ENCODE assay signal across 8 cellular contexts in genomic region chr2:237967463-237967871, GRCh38. TPM values are rescaled to one million over a fixed set of nuclear protein-coding genes. Genes with fewer than 3 reads are reported as not detected.
DNase-seq lines count a peak whose midpoint lies in the region; ATAC-seq, FAIRE-seq and TF ChIP-seq lines count a peak whose summit lies in the region.

No MANE protein-coding gene starts in this region.

- CTCF ChIA-PET in PC-3 (lab: Charles Lee) = no interaction called here

- no TSS peak for BruUV-seq in PC-3 (replicated peaks; lab: Mats Ljungman, UMichigan)

- peak overlapping the region; percentile 77 for H3K4me3 Mint-ChIP-seq in chondrocyte (ENCODE audit: unreplicated experiment)

- no peak overlapping the region for H2AFZ ChIP-seq in PC-3 (ENCODE audit: low read length)

- H3K9me3 Mint-ChIP-seq in chondrocyte (ENCODE audit: low read depth) = peaks cover 6% of the 10 kb centered on the region

- POLR2A ChIA-PET in PC-3 (lab: Charles Lee; ENCODE audit: unreplicated experiment) = no interaction called here

- no peak for TF ChIP-seq RAD21 in liver (IDR thresholded peaks at IDR 0.05)

- TF ChIP-seq POLR2A in GM12891 (IDR thresholded peaks at IDR 0.05; ENCODE audit: low read depth, low read length) = no peak

- DNase-seq in NCI-H1417 (lab: John Stamatoyannopoulos, UW) = peak in 2 of 3 experiments; percentile 31 to 65
- no peak for DNase-seq in NCI-H1417 treated with DMSO at 0.1 percent for 48 hours (lab: John Stamatoyannopoulos, UW)
- DNase-seq in PC-3 = peak; percentile 11
- peak; percentile 95 for DNase-seq in chondrocyte (ENCODE audit: low spot score)
- DNase-seq in GM12891 (ENCODE audit: insufficient read length, low spot score) = no peak

- H3K4me2 ChIP-seq in PC-3 (ENCODE audit: low read length) = peak overlapping the region; percentile 92

- no peaks in the 10 kb centered on the region for H3K9me2 ChIP-seq in PC-3 (replicated peaks; ENCODE audit: low read length)

- TF ChIP-seq CTCF in PC-3 (conservative IDR thresholded peaks at IDR 0.05; ENCODE audit: low read depth, low read length) = no peak
- no peak for TF ChIP-seq CTCF in chondrocyte (IDR thresholded peaks at IDR 0.05)
- TF ChIP-seq CTCF in liver (IDR thresholded peaks at IDR 0.05; ENCODE audit: low read depth, low read length, missing input control) = no peak

- H3K4me1 ChIP-seq in PC-3 (ENCODE audit: insufficient read depth, low read length) = peaks cover 40% of the 10 kb centered on the region
- H3K4me1 ChIP-seq in liver (ENCODE audit: control insufficient read depth in 4 of 4, insufficient read depth in 4 of 4, low read length in 3 of 4) = peaks cover 5 to 29% (median 18%) of the 10 kb centered on the region in 4 donors

- peaks cover 32% of the 10 kb centered on the region for H4K20me1 ChIP-seq in PC-3 (ENCODE audit: low read length)

- H3K9ac ChIP-seq in PC-3 (ENCODE audit: low read length) (peak overlapping the region; percentile 88), liver (ENCODE audit: low read depth in 1 of 2, low read length in 2 of 2) (peak overlapping the region in 1 of 2 donors; percentile 85)

- H3K27me3 ChIP-seq in PC-3 (ENCODE audit: low read length) (no peaks in the 10 kb centered on the region), liver (ENCODE audit: control insufficient read depth in 4 of 4, insufficient read depth in 4 of 4, low read length in 3 of 4) (no peaks in the 10 kb centered on the region)

- H3F3A ChIP-seq in PC-3 (ENCODE audit: low read length, unreplicated experiment) = no peaks in the 10 kb centered on the region

- H3K27me3 Mint-ChIP-seq in chondrocyte (ENCODE audit: low read depth) = no peaks in the 10 kb centered on the region

- peak overlapping the region; percentile 84 for H3K27ac Mint-ChIP-seq in chondrocyte (ENCODE audit: unreplicated experiment)

- no peak overlapping the region for H3K27ac ChIP-seq in PC-3 (ENCODE audit: low read length)
- H3K27ac ChIP-seq in liver (ENCODE audit: low read depth in 1 of 2, low read length in 2 of 2) = peak overlapping the region; percentile 16 to 35
- H3K27ac ChIP-seq in temporal lobe (ENCODE audit: low read depth, low read length) = peak overlapping the region; percentile 58

- WGBS in liver = under 1% methylated on average over 30 of the region's 30 CpGs

- peaks cover 10% of the 10 kb centered on the region; the same call in 1 of the 2 replicates for H3K36me3 ChIP-seq in PC-3 (ENCODE audit: low read depth, low read length)
- no peaks in the 10 kb centered on the region for H3K36me3 ChIP-seq in liver (ENCODE audit: control insufficient read depth in 4 of 4, insufficient read depth in 3 of 4, low read depth in 1 of 4, low read length in 3 of 4)

- intact Hi-C loops in PC-3 (cut with micrococcal nuclease) = loop anchor here (2.0 kb wide), 1 partner anchor 107 kb away; no protein-coding TSS in a partner anchor

- H3K4me1 Mint-ChIP-seq in chondrocyte (ENCODE audit: low read depth) = peaks cover 43% of the 10 kb centered on the region

- FAIRE-seq in GM12891 (lab: Jason Lieb, UNC) = no peak

- no peaks in the 10 kb centered on the region for H3K36me3 Mint-ChIP-seq in chondrocyte (ENCODE audit: low read depth)

- peak; percentile 1; the same call in 1 of the 2 replicates for ATAC-seq in PC-3
- ATAC-seq in GM18517 (IDR thresholded peaks at IDR 0.05; ENCODE audit: unreplicated experiment) = no peak

- H3K9me3 ChIP-seq in PC-3 (ENCODE audit: low read length) = peaks cover 6% of the 10 kb centered on the region
- peaks cover under 1 to 6% (median 2%) of the 10 kb centered on the region in 4 donors for H3K9me3 ChIP-seq in liver (ENCODE audit: control insufficient read depth in 4 of 4, low read length in 3 of 4)

- peak overlapping the region; percentile 88 for H3K4me3 ChIP-seq in PC-3 (ENCODE audit: low read length)
- H3K4me3 ChIP-seq in liver (ENCODE audit: low read depth in 1 of 3, low read length in 3 of 3) = peak overlapping the region; percentile 82 to 96 (median 87)

- peaks cover 51% of the 10 kb centered on the region for H3K79me2 ChIP-seq in PC-3 (ENCODE audit: low read length)

TF ChIP-seq in liver, 16 proteins besides CTCF, POLR2A, EP300 and RAD21:
- TF ChIP-seq FOXA1 (IDR thresholded peaks at IDR 0.05) (no peak), HNF4G (IDR thresholded peaks at IDR 0.05) (no peak), SP1 (IDR thresholded peaks at IDR 0.05) (no peak)
- TF ChIP-seq, protein P1, sequence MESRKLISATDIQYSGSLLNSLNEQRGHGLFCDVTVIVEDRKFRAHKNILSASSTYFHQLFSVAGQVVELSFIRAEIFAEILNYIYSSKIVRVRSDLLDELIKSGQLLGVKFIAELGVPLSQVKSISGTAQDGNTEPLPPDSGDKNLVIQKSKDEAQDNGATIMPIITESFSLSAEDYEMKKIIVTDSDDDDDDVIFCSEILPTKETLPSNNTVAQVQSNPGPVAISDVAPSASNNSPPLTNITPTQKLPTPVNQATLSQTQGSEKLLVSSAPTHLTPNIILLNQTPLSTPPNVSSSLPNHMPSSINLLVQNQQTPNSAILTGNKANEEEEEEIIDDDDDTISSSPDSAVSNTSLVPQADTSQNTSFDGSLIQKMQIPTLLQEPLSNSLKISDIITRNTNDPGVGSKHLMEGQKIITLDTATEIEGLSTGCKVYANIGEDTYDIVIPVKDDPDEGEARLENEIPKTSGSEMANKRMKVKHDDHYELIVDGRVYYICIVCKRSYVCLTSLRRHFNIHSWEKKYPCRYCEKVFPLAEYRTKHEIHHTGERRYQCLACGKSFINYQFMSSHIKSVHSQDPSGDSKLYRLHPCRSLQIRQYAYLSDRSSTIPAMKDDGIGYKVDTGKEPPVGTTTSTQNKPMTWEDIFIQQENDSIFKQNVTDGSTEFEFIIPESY (IDR thresholded peaks at IDR 0.05) = no peak
TF ChIP-seq in liver: peak in this region for 0.

TF ChIP-seq in GM12891, 5 proteins besides CTCF, POLR2A, EP300 and RAD21:
- TF ChIP-seq POLR2AphosphoS5 (IDR thresholded peaks at IDR 0.05; ENCODE audit: low read depth, low read length) (no peak), TAF1 (IDR thresholded peaks at IDR 0.05; ENCODE audit: low read depth, low read length) (no peak), POU2F2 (IDR thresholded peaks at IDR 0.05; ENCODE audit: low read depth, low read length) (no peak), PAX5 (IDR thresholded peaks at IDR 0.05; ENCODE audit: insufficient read depth, low read length, severe bottlenecking) (no peak), SPI1 (IDR thresholded peaks at IDR 0.05; ENCODE audit: low read depth, low read length) (no peak)

RNA-seq across cellular contexts. Expression of gene UBE2F, which starts 0.7 kb away (rescaled TPM):
- total RNA-seq in PC-3 (2014; rRNA removed) (37.5 and 57.8 TPM in 2 replicates), chondrocyte (59.1 to 62.6 TPM (median 61.8 TPM) in 3 replicates), liver (10 to 100 TPM; 30.5 to 31.6 TPM), temporal lobe (23.6 TPM)
- polyA plus RNA-seq in liver = 10 to 100 TPM; 32.6 to 55.3 TPM
- 18.1 TPM for polyA plus RNA-seq in GM12891 (2012; ENCODE audit: low read depth, missing spikeins)

Comparison
In these comparisons a context has a peak if more than half of its experiments do, and no peak if none do; other contexts are left out.
1. DNase-seq: peak in NCI-H1417 (2 of 3), PC-3 (single experiment) and chondrocyte (single experiment); none in NCI-H1417 treated with DMSO at 0.1 percent for 48 hours (single experiment) and GM12891 (single experiment).